Comparison of ENCODE assay signal across 24 cellular contexts in the genomic region with DNA sequence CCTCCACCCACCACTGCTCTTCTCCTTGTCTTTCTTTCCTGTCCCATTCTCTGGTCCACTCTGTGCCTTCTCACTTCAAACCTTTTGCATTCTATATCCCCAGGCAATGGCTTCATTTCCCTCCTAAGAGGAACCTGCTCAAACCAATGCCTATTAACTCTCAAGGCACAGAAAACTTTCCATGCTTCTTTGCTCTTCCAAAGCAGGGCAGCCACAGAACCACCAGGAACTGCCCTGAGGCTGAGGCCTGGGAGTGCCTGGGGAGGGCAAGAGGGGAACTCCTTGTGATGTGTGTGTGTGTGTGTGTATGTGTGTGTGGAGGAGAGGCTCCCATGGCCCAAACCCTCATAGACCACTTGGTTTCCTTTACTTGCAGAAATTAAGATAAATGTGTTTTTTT. TPM values are rescaled to one million over a fixed set of nuclear protein-coding genes. Genes with fewer than 3 reads are reported as not detected.
"Had no signal": no experiment of that assay in that cellular context is flagged by ENCODE, and none has a peak within 500 bp of the region (broad histone marks: within the 10 kb centered on the region; RNA-seq: fewer than 3 reads in every experiment).

No MANE protein-coding gene starts in this region.

- H3K9me3 Mint-ChIP-seq: activated CD4-positive, alpha-beta T cell treated with anti-CD3 and anti-CD28 coated beads, Interleukin-2, amount 10 ng/mL, durations not matched to agents 24 days and 14 days; activated T-helper 17 cell treated with anti-CD3 and anti-CD28 coated beads, Interleukin-2, amount 50 U/mL, for 72 hours; T-helper 1 cell treated with Interleukin-12 subunit alpha and Interleukin-12 subunit beta and Interleukin-4 antibody, amounts not matched to agents 30 μg/mL and 1 μg/mL, for 36 hours had no signal

- ATAC-seq: activated T-helper 17 cell treated with anti-CD3 and anti-CD28 coated beads, Interleukin-2, amount 50 U/mL, for 72 hours; PC-3 had no signal

- H3K4me3 Mint-ChIP-seq: activated B cell treated with CpG ODN at 0.5 μM for 24 hours; activated CD4-positive, alpha-beta T cell treated with anti-CD3 and anti-CD28 coated beads, Interleukin-2, amount 10 ng/mL, durations not matched to agents 24 days and 14 days; activated naive CD4-positive, alpha-beta T cell treated with anti-CD3 and anti-CD28 coated beads for 36 hours; activated naive CD8-positive, alpha-beta T cell; activated T-helper 17 cell treated with anti-CD3 and anti-CD28 coated beads, Interleukin-2, amount 50 U/mL, for 72 hours; T-helper 1 cell treated with Interleukin-12 subunit alpha and Interleukin-12 subunit beta and Interleukin-4 antibody, amounts not matched to agents 30 μg/mL and 1 μg/mL, for 36 hours had no signal

- H3K27ac Mint-ChIP-seq: activated B cell treated with CpG ODN at 0.5 μM for 24 hours; activated CD4-positive, alpha-beta T cell treated with anti-CD3 and anti-CD28 coated beads, Interleukin-2, amount 10 ng/mL, durations not matched to agents 24 days and 14 days; activated naive CD4-positive, alpha-beta T cell treated with anti-CD3 and anti-CD28 coated beads for 36 hours; activated naive CD8-positive, alpha-beta T cell; activated T-helper 17 cell treated with anti-CD3 and anti-CD28 coated beads, Interleukin-2, amount 50 U/mL, for 72 hours; T-helper 1 cell treated with Interleukin-12 subunit alpha and Interleukin-12 subunit beta and Interleukin-4 antibody, amounts not matched to agents 30 μg/mL and 1 μg/mL, for 36 hours had no signal

- DNase-seq: activated B cell treated with CpG ODN at 0.5 μM for 24 hours; activated CD4-positive, alpha-beta T cell treated with anti-CD3 and anti-CD28 coated beads for 1 hour; activated CD4-positive, alpha-beta T cell treated with anti-CD3 and anti-CD28 coated beads, Interleukin-2, amount 10 ng/mL, durations not matched to agents 24 days and 14 days; activated CD4-positive, alpha-beta T cell treated with anti-CD3 and anti-CD28 coated beads, Interleukin-2, amount 50 U/mL, for 48 hours; activated gamma-delta T cell; activated naive CD4-positive, alpha-beta T cell treated with anti-CD3 and anti-CD28 coated beads for 36 hours; activated T-cell treated with anti-CD3 and anti-CD28 coated beads for 4 hours; activated T-cell treated with anti-CD3 and anti-CD28 coated beads, Interleukin-2, amount 50 U/mL, for 48 hours; amygdala; MM.1S; NCI-H1105; NCI-H1436; NCI-H1694 treated with DMSO at 0.1 percent for 48 hours; NCI-H2029 treated with DMSO at 0.1 percent for 48 hours; NCI-H510A treated with DMSO at 0.1 percent for 48 hours; NCI-H69; PC-3; SHP77 treated with DMSO at 0.1 percent for 48 hours; T-helper 9 cell had no signal

- H3K27ac ChIP-seq: KMS-11 had no signal

- H3K9ac ChIP-seq: KMS-11 had no signal

- H3K4me2 ChIP-seq: KMS-11 had no signal

- H3K4me1 Mint-ChIP-seq: activated B cell treated with CpG ODN at 0.5 μM for 24 hours; activated CD4-positive, alpha-beta T cell treated with anti-CD3 and anti-CD28 coated beads, Interleukin-2, amount 10 ng/mL, durations not matched to agents 24 days and 14 days; activated T-helper 17 cell treated with anti-CD3 and anti-CD28 coated beads, Interleukin-2, amount 50 U/mL, for 72 hours had no signal

RNA-seq across cellular contexts. Expression of gene PGPEP1L, which starts 14.1 kb away (rescaled TPM):
- total RNA-seq: activated B cell treated with CpG ODN at 0.5 μM for 24 hours; activated CD4-positive, alpha-beta T cell treated with anti-CD3 and anti-CD28 coated beads, Interleukin-2, amount 10 ng/mL, durations not matched to agents 24 days and 14 days; activated naive CD4-positive, alpha-beta T cell treated with anti-CD3 and anti-CD28 coated beads for 36 hours; activated T-helper 17 cell treated with anti-CD3 and anti-CD28 coated beads, Interleukin-2, amount 50 U/mL, for 72 hours; PC-3; SK-MEL-5 had no signal
